ENCODE assay signal across 12 cellular contexts in the genomic region with DNA sequence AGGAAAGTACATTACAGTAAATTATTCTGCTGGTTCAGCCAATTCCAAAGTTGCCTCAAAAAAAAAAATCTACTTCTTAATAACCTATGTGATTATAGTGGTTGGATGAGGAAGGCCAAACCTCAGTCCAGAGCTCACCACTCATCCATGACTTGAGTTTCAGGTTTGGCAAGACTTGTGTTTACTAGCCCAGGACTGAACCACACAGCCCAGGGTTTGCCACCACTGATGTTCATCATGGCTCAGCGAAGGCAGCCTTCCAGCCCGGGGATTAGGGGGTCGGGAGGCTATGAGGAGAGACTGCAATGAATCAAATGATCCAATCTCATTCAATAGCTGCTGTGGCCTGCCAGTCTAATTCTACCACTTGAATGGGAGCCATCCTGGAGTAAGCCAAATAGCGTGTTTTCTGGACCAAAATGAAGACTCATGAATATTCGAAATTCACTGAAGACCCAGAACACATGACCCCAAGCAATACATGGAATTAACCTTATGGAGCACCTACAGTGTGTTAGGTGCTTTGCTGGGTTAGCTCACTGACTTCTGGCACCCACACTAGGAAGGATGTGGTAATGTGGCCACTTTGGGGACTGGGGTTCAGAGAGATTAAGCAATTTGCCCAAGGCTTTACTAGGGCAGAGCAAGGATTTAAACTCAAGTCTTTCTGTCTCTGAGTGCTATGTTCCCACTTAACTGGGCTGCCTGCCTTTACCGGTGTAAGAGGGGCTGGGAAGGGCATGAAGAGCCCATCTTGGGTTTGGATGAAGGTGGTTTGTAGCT.
DNase-seq lines count a peak whose midpoint lies in the region; ATAC-seq and TF ChIP-seq lines count a peak whose summit lies in the region.
"Had no signal": no experiment of that assay in that cellular context is flagged by ENCODE, and none has a peak within 500 bp of the region (broad histone marks: within the 10 kb centered on the region; RNA-seq: fewer than 3 reads in every experiment).

No MANE protein-coding gene starts in this region.

- DNase-seq in NK-92 treated with Interleukin-12 subunit alpha and Interleukin-12 subunit beta, amount 100 ng/mL, for 24 hours (lab: John Stamatoyannopoulos, UW): peak; percentile 36
- no peak for DNase-seq in NK-92 (lab: John Stamatoyannopoulos, UW; ENCODE audit: unreplicated experiment)
- DNase-seq in HT-29 (ENCODE audit: low spot score): peak; percentile 5
- peak in 1 of 9 donors; percentile 29 for DNase-seq in naive thymus-derived CD4-positive, alpha-beta T cell
- DNase-seq in cerebellum (ENCODE audit: low spot score): no peak
- DNase-seq in WTC11 (ENCODE audit: low spot score): no peak
- DNase-seq: mucosa of descending colon, SW 1271 had no signal

- no peaks in the 10 kb centered on the region for H3K36me3 Mint-ChIP-seq in activated T-helper 17 cell treated with anti-CD3 and anti-CD28 coated beads, Interleukin-2, amount 50 U/mL, for 72 hours (ENCODE audit: low read depth)
- no peaks in the 10 kb centered on the region for H3K36me3 Mint-ChIP-seq in naive thymus-derived CD4-positive, alpha-beta T cell
- no peaks in the 10 kb centered on the region for H3K36me3 Mint-ChIP-seq in WTC11

- POLR2A ChIA-PET in naive thymus-derived CD4-positive, alpha-beta T cell (lab: Charles Lee): no interaction called here
- POLR2A ChIA-PET in WTC11 (lab: Charles Lee): no interaction called here

- no peaks in the 10 kb centered on the region for H3K9me3 ChIP-seq in naive thymus-derived CD4-positive, alpha-beta T cell (ENCODE audit: control insufficient read depth in 2 of 3, low read length in 3 of 3)
- H3K9me3 ChIP-seq: ascending aorta, mucosa of descending colon, suprapubic skin had no signal

- H3K4me3 ChIP-seq in naive thymus-derived CD4-positive, alpha-beta T cell (ENCODE audit: low read length): no peak overlapping the region
- H3K4me3 ChIP-seq: ascending aorta, mucosa of descending colon, suprapubic skin had no signal

- peak; percentile 73 for ATAC-seq in activated T-helper 17 cell treated with anti-CD3 and anti-CD28 coated beads, Interleukin-2, amount 50 U/mL, for 72 hours (replicated peaks)
- peak; percentile 57 for ATAC-seq in naive thymus-derived CD4-positive, alpha-beta T cell
- ATAC-seq in HG03045 (IDR thresholded peaks at IDR 0.05; ENCODE audit: unreplicated experiment) (no peak), WTC11 (no peak)
- ATAC-seq: mucosa of descending colon had no signal

- no peak for TF ChIP-seq CTCF in WTC11 (IDR thresholded peaks at IDR 0.05)

- no peak overlapping the region for H3K27ac Mint-ChIP-seq in activated T-helper 17 cell treated with anti-CD3 and anti-CD28 coated beads, Interleukin-2, amount 50 U/mL, for 72 hours
- H3K27ac Mint-ChIP-seq in naive thymus-derived CD4-positive, alpha-beta T cell: no peak overlapping the region
- H3K27ac Mint-ChIP-seq in WTC11: no peak overlapping the region

- CTCF ChIA-PET in naive thymus-derived CD4-positive, alpha-beta T cell (lab: Charles Lee): no interaction called here
- CTCF ChIA-PET in WTC11 (lab: Charles Lee): no interaction called here

- no peak overlapping the region for H3K4me3 Mint-ChIP-seq in activated T-helper 17 cell treated with anti-CD3 and anti-CD28 coated beads, Interleukin-2, amount 50 U/mL, for 72 hours
- H3K4me3 Mint-ChIP-seq in naive thymus-derived CD4-positive, alpha-beta T cell: no peak overlapping the region
- H3K4me3 Mint-ChIP-seq in WTC11: no peak overlapping the region

- H3K36me3 ChIP-seq in naive thymus-derived CD4-positive, alpha-beta T cell (ENCODE audit: control insufficient read depth in 2 of 3, insufficient read depth in 3 of 3, low read length in 3 of 3): no peaks in the 10 kb centered on the region
- H3K36me3 ChIP-seq: ascending aorta, suprapubic skin had no signal

- intact Hi-C loops in naive thymus-derived CD4-positive, alpha-beta T cell (cut with micrococcal nuclease): no loop called here

- no peak overlapping the region for H3K27ac ChIP-seq in naive thymus-derived CD4-positive, alpha-beta T cell (ENCODE audit: low read depth, low read length)
- H3K27ac ChIP-seq: ascending aorta, suprapubic skin had no signal

- no peaks in the 10 kb centered on the region for H3K9me3 Mint-ChIP-seq in activated T-helper 17 cell treated with anti-CD3 and anti-CD28 coated beads, Interleukin-2, amount 50 U/mL, for 72 hours
- H3K9me3 Mint-ChIP-seq in naive thymus-derived CD4-positive, alpha-beta T cell: peaks cover 0 to 4% (median 0%) of the 10 kb centered on the region in 11 donors
- H3K9me3 Mint-ChIP-seq in WTC11: 0 out of 2 replicates have a peak, but pooled peaks cover 6% of the 10 kb centered on the region

- H3K4me1 ChIP-seq in naive thymus-derived CD4-positive, alpha-beta T cell (ENCODE audit: control insufficient read depth in 2 of 2, insufficient read depth in 2 of 2, low read length in 2 of 2): no peaks in the 10 kb centered on the region
- H3K4me1 ChIP-seq: ascending aorta, suprapubic skin had no signal

- H3K4me1 Mint-ChIP-seq in activated T-helper 17 cell treated with anti-CD3 and anti-CD28 coated beads, Interleukin-2, amount 50 U/mL, for 72 hours: no peaks in the 10 kb centered on the region
- H3K4me1 Mint-ChIP-seq in naive thymus-derived CD4-positive, alpha-beta T cell: peaks cover 0 to 6% (median 0%) of the 10 kb centered on the region in 7 donors
- peaks cover 13% of the 10 kb centered on the region for H3K4me1 Mint-ChIP-seq in WTC11

- H3K27me3 Mint-ChIP-seq in activated T-helper 17 cell treated with anti-CD3 and anti-CD28 coated beads, Interleukin-2, amount 50 U/mL, for 72 hours: no peaks in the 10 kb centered on the region
- peaks cover 0 to 4% (median 0%) of the 10 kb centered on the region in 5 donors for H3K27me3 Mint-ChIP-seq in naive thymus-derived CD4-positive, alpha-beta T cell
- H3K27me3 Mint-ChIP-seq in WTC11 (ENCODE audit: low read depth): no peaks in the 10 kb centered on the region

- H3K27me3 ChIP-seq in naive thymus-derived CD4-positive, alpha-beta T cell (ENCODE audit: control insufficient read depth in 2 of 2, insufficient read depth in 2 of 2, low read length in 2 of 2): no peaks in the 10 kb centered on the region
- H3K27me3 ChIP-seq: ascending aorta, suprapubic skin had no signal

TF ChIP-seq in WTC11, 78 proteins besides CTCF, POLR2A, EP300 and RAD21 (continues in another document):
- TF ChIP-seq ATF2 (CRISPR knock-in tag; IDR thresholded peaks at IDR 0.05; ENCODE audit: borderline replicate concordance, low read depth) (no peak), E2F5 (CRISPR knock-in tag; IDR thresholded peaks at IDR 0.05) (no peak), HMGA2 (CRISPR knock-in tag; IDR thresholded peaks at IDR 0.05) (no peak), NR3C1 (CRISPR knock-in tag; conservative IDR thresholded peaks at IDR 0.05; ENCODE audit: low read depth) (no peak), NR2C2 (CRISPR knock-in tag; IDR thresholded peaks at IDR 0.05) (no peak), RELA (CRISPR knock-in tag; IDR thresholded peaks at IDR 0.05; ENCODE audit: borderline replicate concordance) (no peak), ZNF512 (CRISPR knock-in tag; IDR thresholded peaks at IDR 0.05; ENCODE audit: borderline replicate concordance) (no peak), FOXP4 (CRISPR knock-in tag; IDR thresholded peaks at IDR 0.05) (no peak)

Comparison
In these comparisons a context has a peak if more than half of its experiments do, and no peak if none do; other contexts are left out.
1. DNase-seq: peak in NK-92 treated with Interleukin-12 subunit alpha and Interleukin-12 subunit beta, amount 100 ng/mL, for 24 hours (single experiment) and HT-29 (single experiment); none in NK-92 (single experiment), cerebellum (single experiment) and WTC11 (single experiment).
2. ATAC-seq: peak in activated T-helper 17 cell treated with anti-CD3 and anti-CD28 coated beads, Interleukin-2, amount 50 U/mL, for 72 hours (single experiment) and naive thymus-derived CD4-positive, alpha-beta T cell (single experiment); none in HG03045 (single experiment) and WTC11 (single experiment).